Comparison of ENCODE assay signal across 1 cellular context in genomic region chr7:157000047-157000726, GRCh38.
TF ChIP-seq lines count a peak whose summit lies in the region.

No MANE protein-coding gene starts in this region.

TF ChIP-seq in K562, 482 proteins besides CTCF, POLR2A, EP300 and RAD21 (continued from another document):
- TF ChIP-seq, protein P1, sequence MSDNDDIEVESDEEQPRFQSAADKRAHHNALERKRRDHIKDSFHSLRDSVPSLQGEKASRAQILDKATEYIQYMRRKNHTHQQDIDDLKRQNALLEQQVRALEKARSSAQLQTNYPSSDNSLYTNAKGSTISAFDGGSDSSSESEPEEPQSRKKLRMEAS (CRISPR knock-in tag; IDR thresholded peaks at IDR 0.05) = peak; percentile 74
- TF ChIP-seq HNRNPK (IDR thresholded peaks at IDR 0.05; ENCODE audit: low read depth, low read length, poor library complexity, severe bottlenecking) (no peak), TCF3 (CRISPR knock-in tag; IDR thresholded peaks at IDR 0.05) (0 out of 2 replicates have a peak, but pooled peaks have one; percentile 5), E2F6 (IDR thresholded peaks at IDR 0.05; ENCODE audit: borderline replicate concordance in 1 of 2, extremely low read depth in 1 of 2, insufficient read depth in 1 of 2, insufficient read length in 1 of 2, low read depth in 1 of 2, low read length in 1 of 2, poor library complexity in 1 of 2, severe bottlenecking in 1 of 2) (peak; percentile 32 to 88), NCOA6 (IDR thresholded peaks at IDR 0.05) (peak; percentile 37; the same call in 1 of the 2 replicates), MCM7 (IDR thresholded peaks at IDR 0.05) (no peak), KDM2B (CRISPR knock-in tag; IDR thresholded peaks at IDR 0.05) (peak; percentile 64; the same call in 1 of the 2 replicates), NFIX (CRISPR knock-in tag; IDR thresholded peaks at IDR 0.05; ENCODE audit: low read depth) (no peak), EZH2 (IDR thresholded peaks at IDR 0.05; ENCODE audit: borderline replicate concordance, low read depth, low read length) (no peak), CEBPB (tag; IDR thresholded peaks at IDR 0.05) (no peak), TFE3 (CRISPR knock-in tag; IDR thresholded peaks at IDR 0.05) (no peak), MAZ (CRISPR knock-in tag; conservative IDR thresholded peaks at IDR 0.05 in 1 of 2, IDR thresholded peaks at IDR 0.05 in 1 of 2) (peak; percentile 28 to 49; a peak in 2 of 4 replicates)
- TF ChIP-seq, protein P2, sequence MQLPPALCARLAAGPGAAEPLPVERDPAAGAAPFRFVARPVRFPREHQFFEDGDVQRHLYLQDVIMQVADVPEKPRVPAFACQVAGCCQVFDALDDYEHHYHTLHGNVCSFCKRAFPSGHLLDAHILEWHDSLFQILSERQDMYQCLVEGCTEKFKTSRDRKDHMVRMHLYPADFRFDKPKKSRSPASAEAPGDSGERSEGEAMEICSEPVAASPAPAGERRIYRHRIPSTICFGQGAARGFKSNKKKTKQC (CRISPR knock-in tag; IDR thresholded peaks at IDR 0.05) = peak; percentile 80
